2 cellular contexts compared by ENCODE assay signal in the genomic region with DNA sequence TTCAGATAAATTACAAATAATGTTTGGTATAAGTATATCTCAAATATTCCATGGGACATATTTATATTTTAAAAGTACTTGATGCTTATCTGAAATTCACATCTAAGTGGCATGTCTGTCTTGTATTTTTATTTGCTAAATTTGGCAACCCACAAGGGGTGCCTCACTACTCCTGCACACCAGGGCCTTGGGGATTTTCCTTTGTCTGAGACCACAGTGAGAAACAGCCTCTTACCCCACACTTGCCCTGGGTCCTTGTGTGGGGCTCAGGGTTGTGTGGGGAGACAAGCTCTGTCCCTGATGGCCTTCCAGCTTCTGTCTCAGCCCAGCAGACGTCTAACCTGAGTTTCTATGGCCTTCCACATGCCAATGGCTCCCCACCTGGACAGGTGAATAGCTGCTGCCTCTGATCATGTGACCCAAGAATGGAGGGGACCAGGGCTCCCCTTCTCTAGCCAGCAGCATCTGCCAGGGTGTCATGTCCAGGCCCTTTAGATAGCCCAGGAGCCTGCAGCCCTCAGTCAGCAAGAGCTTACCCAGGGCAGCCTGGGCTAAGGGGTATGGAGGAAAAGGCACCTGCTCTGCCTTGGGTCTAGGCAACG.
TF ChIP-seq lines count a peak whose summit lies in the region.

No MANE protein-coding gene starts in this region.

TF ChIP-seq in A549, 52 proteins besides CTCF, POLR2A, EP300 and RAD21:
- TF ChIP-seq CBX8 (IDR thresholded peaks at IDR 0.05) = no peak
- TF ChIP-seq, protein P1, sequence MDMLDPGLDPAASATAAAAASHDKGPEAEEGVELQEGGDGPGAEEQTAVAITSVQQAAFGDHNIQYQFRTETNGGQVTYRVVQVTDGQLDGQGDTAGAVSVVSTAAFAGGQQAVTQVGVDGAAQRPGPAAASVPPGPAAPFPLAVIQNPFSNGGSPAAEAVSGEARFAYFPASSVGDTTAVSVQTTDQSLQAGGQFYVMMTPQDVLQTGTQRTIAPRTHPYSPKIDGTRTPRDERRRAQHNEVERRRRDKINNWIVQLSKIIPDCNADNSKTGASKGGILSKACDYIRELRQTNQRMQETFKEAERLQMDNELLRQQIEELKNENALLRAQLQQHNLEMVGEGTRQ (IDR thresholded peaks at IDR 0.05) = peak; percentile 34; the same call in 1 of the 2 replicates

TF ChIP-seq in WTC11, 78 proteins besides CTCF, POLR2A, EP300 and RAD21:
- no peak for TF ChIP-seq ZNF396 (CRISPR knock-in tag; IDR thresholded peaks at IDR 0.05; ENCODE audit: borderline replicate concordance)
- TF ChIP-seq, protein P1 (CRISPR knock-in tag; IDR thresholded peaks at IDR 0.05) = peak; percentile 24; the same call in 1 of the 2 replicates
TF ChIP-seq in WTC11: peak in this region for 1.
